ENCODE assay signal across 20 cellular contexts in the genomic region with DNA sequence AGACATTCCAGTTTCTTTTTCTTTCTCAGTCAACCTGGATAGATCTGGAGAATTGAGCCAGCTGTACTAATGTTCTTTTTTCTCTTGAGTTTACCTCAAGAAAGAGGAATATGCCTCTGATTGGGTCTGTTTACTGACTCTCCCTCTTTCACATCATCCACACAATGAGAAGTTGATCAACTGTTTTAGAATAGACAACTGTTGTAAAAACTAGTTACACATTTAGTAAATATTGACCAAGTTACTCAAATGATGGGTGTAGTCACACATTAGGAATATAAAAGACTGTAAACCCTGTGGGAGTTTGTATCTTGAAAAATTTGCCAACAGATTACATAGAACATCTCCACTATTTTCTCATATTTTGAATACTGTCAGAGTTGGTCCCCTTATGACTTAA.
DNase-seq lines count a peak whose midpoint lies in the region; TF ChIP-seq lines count a peak whose summit lies in the region.
"Had no signal": no experiment of that assay in that cellular context is flagged by ENCODE, and none has a peak within 500 bp of the region (broad histone marks: within the 10 kb centered on the region; RNA-seq: fewer than 3 reads in every experiment).

No MANE protein-coding gene starts in this region.

- DNase-seq in HT-29 (ENCODE audit: low spot score) (peak; percentile 19), colonic mucosa (no peak), DMS 273 (lab: John Stamatoyannopoulos, UW; ENCODE audit: unreplicated experiment) (no peak), Ammon's horn (ENCODE audit: low spot score) (no peak), head of caudate nucleus (no peak), amniotic stem cell (lab: John Stamatoyannopoulos, UW) (no peak)
- DNase-seq: 8988T; ACHN; AML-193; C1 segment of cervical spinal cord; Calu3; CD4-positive, alpha-beta memory T cell; COR-L47; DMS153; DND-41; GM23248; H7; HCEC 1CT had no signal

- no peaks in the 10 kb centered on the region for H3K27me3 ChIP-seq in colonic mucosa
- no peaks in the 10 kb centered on the region for H3K27me3 ChIP-seq in mucosa of rectum (ENCODE audit: control insufficient read depth in 2 of 2, insufficient read depth in 2 of 2, low read length in 2 of 2)

- H3K4me1 ChIP-seq in colonic mucosa (no peaks in the 10 kb centered on the region), mucosa of rectum (ENCODE audit: control insufficient read depth in 2 of 2, insufficient read depth in 2 of 2, low read length in 2 of 2) (peaks cover 7 to 15% of the 10 kb centered on the region in 2 donors)
- H3K4me1 ChIP-seq: A549 had no signal

- H3K9me3 ChIP-seq in colonic mucosa (no peaks in the 10 kb centered on the region), mucosa of rectum (ENCODE audit: control insufficient read depth in 2 of 2, low read length in 2 of 2) (no peaks in the 10 kb centered on the region)
- H3K9me3 ChIP-seq: A549 had no signal

- H3K27ac ChIP-seq in colonic mucosa (peak overlapping the region; percentile 69), mucosa of rectum (ENCODE audit: low read depth in 2 of 2, low read length in 2 of 2) (peak overlapping the region; percentile 3 to 20)
- H3K27ac ChIP-seq: A549, GM23248 had no signal

- H3K36me3 ChIP-seq in colonic mucosa (no peaks in the 10 kb centered on the region), mucosa of rectum (ENCODE audit: control insufficient read depth in 2 of 2, insufficient read depth in 2 of 2, low read length in 2 of 2) (no peaks in the 10 kb centered on the region)

- no peak overlapping the region for H3K4me3 ChIP-seq in colonic mucosa
- peak overlapping the region; percentile 15 to 18 for H3K4me3 ChIP-seq in mucosa of rectum (ENCODE audit: low read length in 2 of 2)
- H3K4me3 ChIP-seq: A549, GM23248 had no signal

- intact Hi-C loops in colonic mucosa (cut with DNase I) (no loop called here), head of caudate nucleus (cut with DNase I) (no loop called here)

- no peak overlapping the region for H3K9ac ChIP-seq in colonic mucosa (ENCODE audit: low read depth in 2 of 2, low read length in 2 of 2)
- H3K9ac ChIP-seq in mucosa of rectum (ENCODE audit: low read depth in 1 of 2, low read length in 2 of 2): no peak overlapping the region
- H3K9ac ChIP-seq: GM23248 had no signal

- TF ChIP-seq CTCF in colonic mucosa (IDR thresholded peaks at IDR 0.05): no peak
